9 cellular contexts compared by ENCODE assay signal in the genomic region with DNA sequence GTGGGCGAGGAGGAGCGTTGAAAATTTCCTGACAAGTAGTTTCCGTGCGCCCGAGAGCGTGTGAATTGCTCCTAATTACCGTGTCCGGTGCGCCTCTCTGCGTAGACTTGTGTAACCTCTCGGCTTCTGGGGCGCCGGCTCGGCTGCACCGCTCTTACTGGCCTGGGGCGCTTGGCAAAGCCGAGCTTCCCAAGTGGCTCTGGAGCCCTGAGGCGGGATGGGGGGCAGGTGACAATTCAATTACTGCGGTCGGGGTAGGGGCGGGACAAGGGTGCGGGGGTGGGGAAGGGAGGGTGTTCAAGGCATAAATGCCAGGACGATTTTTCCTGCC. TPM values are rescaled to one million over a fixed set of nuclear protein-coding genes. Genes with fewer than 3 reads are reported as not detected.
DNase-seq lines count a peak whose midpoint lies in the region; ATAC-seq and TF ChIP-seq lines count a peak whose summit lies in the region.
"Had no signal": no experiment of that assay in that cellular context is flagged by ENCODE, and none has a peak within 500 bp of the region (broad histone marks: within the 10 kb centered on the region; RNA-seq: fewer than 3 reads in every experiment).

No MANE protein-coding gene starts in this region.

- peak overlapping the region; percentile 93 for H3K4me2 ChIP-seq in GM23338

- POLR2A ChIA-PET in CD4-positive, alpha-beta T cell (lab: Charles Lee), result interaction anchor here (0.7 kb wide), 1 partner anchor 29 kb away, joined by 3 read pairs; no protein-coding TSS in a partner anchor

- no peaks in the 10 kb centered on the region for H3K9me3 ChIP-seq in CD4-positive, alpha-beta T cell (ENCODE audit: control insufficient read depth, low read length)
- H3K9me3 ChIP-seq in muscle layer of duodenum (ENCODE audit: control insufficient read depth in 1 of 2, low read length in 2 of 2), result no peaks in the 10 kb centered on the region

- no peaks in the 10 kb centered on the region for H3K36me3 Mint-ChIP-seq in CD4-positive, alpha-beta T cell (ENCODE audit: low read depth)
- peaks cover 4% of the 10 kb centered on the region; the same call in 2 of the 3 replicates for H3K36me3 Mint-ChIP-seq in GM23338 (ENCODE audit: low read depth)
- H3K36me3 Mint-ChIP-seq in activated naive CD8-positive, alpha-beta T cell treated with anti-CD3 and anti-CD28 coated beads for 36 hours, result no peaks in the 10 kb centered on the region

- H2AFZ ChIP-seq in GM23338, result peak overlapping the region; percentile 86

- peaks cover 36% of the 10 kb centered on the region for H4K20me1 ChIP-seq in GM23338 (replicated peaks; ENCODE audit: insufficient read depth)

- intact Hi-C loops in CD4-positive, alpha-beta T cell (cut with DNase I, micrococcal nuclease), result no loop called here

- no peak for ATAC-seq in CD4-positive, alpha-beta T cell (ENCODE audit: poor library complexity)
- ATAC-seq in GM23338, result peak; percentile 6
- no peak for ATAC-seq in GM21723 (IDR thresholded peaks at IDR 0.05; ENCODE audit: unreplicated experiment)
- ATAC-seq: HCT116 had no signal

- H3K4me1 ChIP-seq in GM23338 (ENCODE audit: insufficient read depth) (peaks cover 37% of the 10 kb centered on the region), muscle layer of duodenum (ENCODE audit: control insufficient read depth in 1 of 2, insufficient read depth in 2 of 2, low read length in 2 of 2) (peaks cover 3 to 60% of the 10 kb centered on the region in 2 donors)

- peaks cover 49% of the 10 kb centered on the region for H3K4me1 Mint-ChIP-seq in CD4-positive, alpha-beta T cell (ENCODE audit: low read depth)
- H3K4me1 Mint-ChIP-seq in GM23338, result peaks cover 62% of the 10 kb centered on the region
- peaks cover 55% of the 10 kb centered on the region for H3K4me1 Mint-ChIP-seq in activated naive CD8-positive, alpha-beta T cell treated with anti-CD3 and anti-CD28 coated beads for 36 hours

- H3K27me3 ChIP-seq in CD4-positive, alpha-beta T cell (ENCODE audit: control insufficient read depth, insufficient read depth, low read length), result peaks cover 94% of the 10 kb centered on the region
- H3K27me3 ChIP-seq in GM23338 (ENCODE audit: insufficient read depth), result peaks cover 100% of the 10 kb centered on the region
- H3K27me3 ChIP-seq in muscle layer of duodenum (ENCODE audit: low read depth, low read length), result peaks cover 90% of the 10 kb centered on the region

- H3K9me3 Mint-ChIP-seq in CD4-positive, alpha-beta T cell, result no peaks in the 10 kb centered on the region
- peaks cover 6% of the 10 kb centered on the region for H3K9me3 Mint-ChIP-seq in GM23338
- H3K9me3 Mint-ChIP-seq in activated naive CD8-positive, alpha-beta T cell treated with anti-CD3 and anti-CD28 coated beads for 36 hours, result no peaks in the 10 kb centered on the region

- CTCF ChIA-PET in CD4-positive, alpha-beta T cell (lab: Charles Lee), result no interaction called here

- TF ChIP-seq CTCF in CD4-positive, alpha-beta T cell (IDR thresholded peaks at IDR 0.05), result no peak
- TF ChIP-seq CTCF in GM23338 (conservative IDR thresholded peaks at IDR 0.05; ENCODE audit: low read depth in 2 of 2), result no peak

- peaks cover 81% of the 10 kb centered on the region for H3K27me3 Mint-ChIP-seq in CD4-positive, alpha-beta T cell
- H3K27me3 Mint-ChIP-seq in GM23338 (ENCODE audit: insufficient read depth, low read depth, poor library complexity), result peaks cover 96% of the 10 kb centered on the region
- H3K27me3 Mint-ChIP-seq in activated naive CD8-positive, alpha-beta T cell treated with anti-CD3 and anti-CD28 coated beads for 36 hours, result peaks cover 91% of the 10 kb centered on the region

- no peak overlapping the region for H3K27ac ChIP-seq in CD4-positive, alpha-beta T cell (ENCODE audit: low read depth, low read length)
- H3K27ac ChIP-seq in GM23338 (ENCODE audit: low read depth) (no peak overlapping the region), muscle layer of duodenum (ENCODE audit: low read length) (no peak overlapping the region)

- peak overlapping the region; percentile 83 for H3K4me3 Mint-ChIP-seq in CD4-positive, alpha-beta T cell
- peak overlapping the region; percentile 76 for H3K4me3 Mint-ChIP-seq in GM23338
- peak overlapping the region; percentile 77 for H3K4me3 Mint-ChIP-seq in activated naive CD8-positive, alpha-beta T cell treated with anti-CD3 and anti-CD28 coated beads for 36 hours

- no peaks in the 10 kb centered on the region for H3K79me2 ChIP-seq in GM23338 (replicated peaks; ENCODE audit: insufficient read depth)

- no peaks in the 10 kb centered on the region for H3K9me2 ChIP-seq in GM23338 (ENCODE audit: insufficient read depth)

- peaks cover 17% of the 10 kb centered on the region; the same call in 1 of the 2 replicates for H3F3A ChIP-seq in GM23338 (replicated peaks; ENCODE audit: low read depth)

- no peak for DNase-seq in CD4-positive, alpha-beta T cell
- DNase-seq in GM23338 (ENCODE audit: low spot score) (peak; percentile 87), dedifferentiated amniotic fluid mesenchymal stem cell (ENCODE audit: extremely low spot score) (no peak), middle frontal gyrus (ENCODE audit: extremely low spot score, low spot score) (no peak), NCI-H446 (lab: John Stamatoyannopoulos, UW) (no peak)
- DNase-seq in activated naive CD8-positive, alpha-beta T cell treated with anti-CD3 and anti-CD28 coated beads for 36 hours, result no peak

- H3K36me3 ChIP-seq in GM23338 (ENCODE audit: insufficient read depth), result no peaks in the 10 kb centered on the region; the same call in 1 of the 2 replicates
- no peaks in the 10 kb centered on the region for H3K36me3 ChIP-seq in muscle layer of duodenum (ENCODE audit: control insufficient read depth in 1 of 2, insufficient read depth in 2 of 2, low read length in 2 of 2)

- no peak overlapping the region for H3K27ac Mint-ChIP-seq in CD4-positive, alpha-beta T cell
- no peak overlapping the region for H3K27ac Mint-ChIP-seq in GM23338
- H3K27ac Mint-ChIP-seq in activated naive CD8-positive, alpha-beta T cell treated with anti-CD3 and anti-CD28 coated beads for 36 hours, result no peak overlapping the region

- H3K4me3 ChIP-seq in GM23338 (peak overlapping the region; percentile 75), muscle layer of duodenum (ENCODE audit: low read depth in 1 of 2, low read length in 2 of 2) (peak overlapping the region; percentile 16 to 64)

TF ChIP-seq in GM23338, 12 proteins besides CTCF, POLR2A, EP300 and RAD21 (continues in another document):
- TF ChIP-seq ETS1 (IDR thresholded peaks at IDR 0.05) (no peak), POLR2AphosphoS5 (IDR thresholded peaks at IDR 0.05; ENCODE audit: low read depth) (no peak), CREB1 (CRISPR knock-in tag; IDR thresholded peaks at IDR 0.05; ENCODE audit: low read depth) (no peak), ZNF114 (CRISPR knock-in tag; IDR thresholded peaks at IDR 0.05) (no peak), STAT1 (IDR thresholded peaks at IDR 0.05; ENCODE audit: unreplicated experiment) (no peak), NANOG (IDR thresholded peaks at IDR 0.05; ENCODE audit: borderline replicate concordance) (no peak), EZH2 (IDR thresholded peaks at IDR 0.05; ENCODE audit: low read depth, unreplicated experiment) (no peak), EZH2phosphoT487 (IDR thresholded peaks at IDR 0.05; ENCODE audit: unreplicated experiment) (no peak)
- TF ChIP-seq, protein P1, sequence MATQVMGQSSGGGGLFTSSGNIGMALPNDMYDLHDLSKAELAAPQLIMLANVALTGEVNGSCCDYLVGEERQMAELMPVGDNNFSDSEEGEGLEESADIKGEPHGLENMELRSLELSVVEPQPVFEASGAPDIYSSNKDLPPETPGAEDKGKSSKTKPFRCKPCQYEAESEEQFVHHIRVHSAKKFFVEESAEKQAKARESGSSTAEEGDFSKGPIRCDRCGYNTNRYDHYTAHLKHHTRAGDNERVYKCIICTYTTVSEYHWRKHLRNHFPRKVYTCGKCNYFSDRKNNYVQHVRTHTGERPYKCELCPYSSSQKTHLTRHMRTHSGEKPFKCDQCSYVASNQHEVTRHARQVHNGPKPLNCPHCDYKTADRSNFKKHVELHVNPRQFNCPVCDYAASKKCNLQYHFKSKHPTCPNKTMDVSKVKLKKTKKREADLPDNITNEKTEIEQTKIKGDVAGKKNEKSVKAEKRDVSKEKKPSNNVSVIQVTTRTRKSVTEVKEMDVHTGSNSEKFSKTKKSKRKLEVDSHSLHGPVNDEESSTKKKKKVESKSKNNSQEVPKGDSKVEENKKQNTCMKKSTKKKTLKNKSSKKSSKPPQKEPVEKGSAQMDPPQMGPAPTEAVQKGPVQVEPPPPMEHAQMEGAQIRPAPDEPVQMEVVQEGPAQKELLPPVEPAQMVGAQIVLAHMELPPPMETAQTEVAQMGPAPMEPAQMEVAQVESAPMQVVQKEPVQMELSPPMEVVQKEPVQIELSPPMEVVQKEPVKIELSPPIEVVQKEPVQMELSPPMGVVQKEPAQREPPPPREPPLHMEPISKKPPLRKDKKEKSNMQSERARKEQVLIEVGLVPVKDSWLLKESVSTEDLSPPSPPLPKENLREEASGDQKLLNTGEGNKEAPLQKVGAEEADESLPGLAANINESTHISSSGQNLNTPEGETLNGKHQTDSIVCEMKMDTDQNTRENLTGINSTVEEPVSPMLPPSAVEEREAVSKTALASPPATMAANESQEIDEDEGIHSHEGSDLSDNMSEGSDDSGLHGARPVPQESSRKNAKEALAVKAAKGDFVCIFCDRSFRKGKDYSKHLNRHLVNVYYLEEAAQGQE (IDR thresholded peaks at IDR 0.05; ENCODE audit: unreplicated experiment), result no peak

RNA-seq across cellular contexts. Expression of gene DMRTA2, which starts 0.4 kb away (rescaled TPM):
- total RNA-seq in CD4-positive, alpha-beta T cell, result not detected
- 0.07 TPM in 1 of 2 replicates, not detected in the other for total RNA-seq in GM23338 (2014; rRNA removed; shearing (Covaris generic))
- polyA plus RNA-seq in GM23338 (2016; fragmentation: Nextera tagmentation; extraction: Ambion mirVana), result not detected in 2 replicates
- under 1 TPM in 1 of 2 experiments, not detected in 1; 0.08 TPM for total RNA-seq in activated naive CD8-positive, alpha-beta T cell treated with anti-CD3 and anti-CD28 coated beads for 36 hours
